In genomic region chr6:85035769-85036168, GRCh38 we compare ENCODE assay signal across 3 cellular contexts.
TF ChIP-seq lines count a peak whose summit lies in the region.

No MANE protein-coding gene starts in this region.

TF ChIP-seq in A549, 52 proteins besides CTCF, POLR2A, EP300 and RAD21:
- TF ChIP-seq MAFK (IDR thresholded peaks at IDR 0.05; ENCODE audit: partially characterized antibody) (peak; percentile 75), HDAC2 (IDR thresholded peaks at IDR 0.05) (no peak)

TF ChIP-seq in IMR-90, 13 proteins besides CTCF, POLR2A, EP300 and RAD21:
- TF ChIP-seq RFX5 (IDR thresholded peaks at IDR 0.05; ENCODE audit: low read depth, low read length) (no peak), MAFK (IDR thresholded peaks at IDR 0.05; ENCODE audit: low read depth, low read length) (peak; percentile 83)

TF ChIP-seq in H1, 55 proteins besides CTCF, POLR2A, EP300 and RAD21:
- no peak for TF ChIP-seq GABPA (IDR thresholded peaks at IDR 0.05; ENCODE audit: borderline replicate concordance, insufficient read depth, low read length)
- TF ChIP-seq MAFK (IDR thresholded peaks at IDR 0.05; ENCODE audit: low read depth, low read length): peak; percentile 47; the same call in 1 of the 2 replicates
